In genomic region chr5:112379541-112380325, GRCh38 we compare ENCODE assay signal across 22 cellular contexts. TPM values are rescaled to one million over a fixed set of nuclear protein-coding genes. Genes with fewer than 3 reads are reported as not detected.
DNase-seq lines count a peak whose midpoint lies in the region; ATAC-seq and TF ChIP-seq lines count a peak whose summit lies in the region.
"Had no signal": no experiment of that assay in that cellular context is flagged by ENCODE, and none has a peak within 500 bp of the region (broad histone marks: within the 10 kb centered on the region; RNA-seq: fewer than 3 reads in every experiment).

No MANE protein-coding gene starts in this region.

- H3K27me3 Mint-ChIP-seq in glutamatergic neuron (ENCODE audit: unreplicated experiment) = no peaks in the 10 kb centered on the region
- H3K27me3 Mint-ChIP-seq in neural progenitor cell (ENCODE audit: insufficient read depth, low read depth) = no peaks in the 10 kb centered on the region
- H3K27me3 Mint-ChIP-seq in CD8-positive, alpha-beta T cell (ENCODE audit: low read depth) = peaks cover 6% of the 10 kb centered on the region
- H3K27me3 Mint-ChIP-seq in activated naive CD4-positive, alpha-beta T cell treated with anti-CD3 and anti-CD28 coated beads for 36 hours (ENCODE audit: low read depth) = peaks cover 9% of the 10 kb centered on the region

- TF ChIP-seq CTCF in heart right ventricle (IDR thresholded peaks at IDR 0.05) = no peak
- no peak for TF ChIP-seq CTCF in glutamatergic neuron (IDR thresholded peaks at IDR 0.05; ENCODE audit: partially characterized antibody, unreplicated experiment)
- TF ChIP-seq CTCF in neural progenitor cell (IDR thresholded peaks at IDR 0.05) = no peak
- no peak for TF ChIP-seq CTCF in CD8-positive, alpha-beta T cell (IDR thresholded peaks at IDR 0.05)

- CTCF ChIA-PET in CD8-positive, alpha-beta T cell (lab: Charles Lee) = no interaction called here
- CTCF ChIA-PET in activated naive CD4-positive, alpha-beta T cell treated with anti-CD3 and anti-CD28 coated beads for 36 hours (lab: Charles Lee) = no interaction called here

- H3K27ac ChIP-seq in heart right ventricle = no peak overlapping the region
- no peak overlapping the region for H3K27ac ChIP-seq in neural progenitor cell
- H3K27ac ChIP-seq in CD8-positive, alpha-beta T cell (ENCODE audit: low read depth, low read length) = no peak overlapping the region
- H3K27ac ChIP-seq: C4-2B had no signal

- no peak overlapping the region for H3K27ac Mint-ChIP-seq in glutamatergic neuron (ENCODE audit: unreplicated experiment)
- peak overlapping the region; percentile 86 for H3K27ac Mint-ChIP-seq in neural progenitor cell
- H3K27ac Mint-ChIP-seq in CD8-positive, alpha-beta T cell = no peak overlapping the region
- no peak overlapping the region for H3K27ac Mint-ChIP-seq in activated naive CD4-positive, alpha-beta T cell treated with anti-CD3 and anti-CD28 coated beads for 36 hours

- peak; percentile 44 for ATAC-seq in Right ventricle myocardium superior (ENCODE audit: poor library complexity)
- no peak for ATAC-seq in heart right ventricle
- ATAC-seq in CD8-positive, alpha-beta T cell = no peak
- ATAC-seq: SK-N-SH treated with all-trans-retinoic acid at 6 μM for 48 hours had no signal

- H2AFZ ChIP-seq in neural progenitor cell (replicated peaks) = no peak overlapping the region

- POLR2A ChIA-PET in CD8-positive, alpha-beta T cell (lab: Charles Lee) = no interaction called here

- no peaks in the 10 kb centered on the region for H4K20me1 ChIP-seq in neural progenitor cell (ENCODE audit: low read depth)

- no peaks in the 10 kb centered on the region for H3F3A ChIP-seq in neural progenitor cell (ENCODE audit: low read depth)

- H3K4me3 Mint-ChIP-seq in glutamatergic neuron (ENCODE audit: unreplicated experiment) (peak overlapping the region; percentile 0), neural progenitor cell (peak overlapping the region; percentile 72)
- H3K4me3 Mint-ChIP-seq in CD8-positive, alpha-beta T cell = no peak overlapping the region
- H3K4me3 Mint-ChIP-seq in activated naive CD4-positive, alpha-beta T cell treated with anti-CD3 and anti-CD28 coated beads for 36 hours = no peak overlapping the region

- H3K4me1 Mint-ChIP-seq in glutamatergic neuron (ENCODE audit: low read depth, unreplicated experiment) (peaks cover 55% of the 10 kb centered on the region), neural progenitor cell (peaks cover 44% of the 10 kb centered on the region)
- H3K4me1 Mint-ChIP-seq in CD8-positive, alpha-beta T cell (ENCODE audit: low read depth) = no peaks in the 10 kb centered on the region
- H3K4me1 Mint-ChIP-seq in activated naive CD4-positive, alpha-beta T cell treated with anti-CD3 and anti-CD28 coated beads for 36 hours (ENCODE audit: low read depth) = no peaks in the 10 kb centered on the region

- intact Hi-C loops in Right ventricle myocardium superior (cut with DNase I) (no loop called here), heart right ventricle (cut with DNase I) (no loop called here), posterior cingulate gyrus (cut with DNase I) (no loop called here)
- intact Hi-C loops in CD8-positive, alpha-beta T cell (cut with DNase I, micrococcal nuclease) = no loop called here
- intact Hi-C loops in activated naive CD4-positive, alpha-beta T cell treated with anti-CD3 and anti-CD28 coated beads for 36 hours (cut with micrococcal nuclease) = no loop called here

- H3K9me3 Mint-ChIP-seq in glutamatergic neuron (ENCODE audit: unreplicated experiment) (peaks cover 4% of the 10 kb centered on the region), neural progenitor cell (peaks cover 3% of the 10 kb centered on the region)
- H3K9me3 Mint-ChIP-seq in CD8-positive, alpha-beta T cell = no peaks in the 10 kb centered on the region
- H3K9me3 Mint-ChIP-seq in activated naive CD4-positive, alpha-beta T cell treated with anti-CD3 and anti-CD28 coated beads for 36 hours = no peaks in the 10 kb centered on the region

- H3K9ac ChIP-seq in neural progenitor cell = no peak overlapping the region

- H3K79me2 ChIP-seq in neural progenitor cell (ENCODE audit: low read depth) = no peaks in the 10 kb centered on the region

- no peaks in the 10 kb centered on the region for H3K27me3 ChIP-seq in heart right ventricle
- no peaks in the 10 kb centered on the region for H3K27me3 ChIP-seq in neural progenitor cell
- H3K27me3 ChIP-seq in CD8-positive, alpha-beta T cell (ENCODE audit: insufficient read depth, low read length) = no peaks in the 10 kb centered on the region

- no peak overlapping the region for H3K4me2 ChIP-seq in neural progenitor cell

- H3K4me1 ChIP-seq in heart right ventricle (peaks cover 2 to 67% (median 20%) of the 10 kb centered on the region in 9 donors), neural progenitor cell (no peaks in the 10 kb centered on the region)
- no peaks in the 10 kb centered on the region for H3K4me1 ChIP-seq in CD8-positive, alpha-beta T cell (ENCODE audit: insufficient read depth, low read length)

- DNase-seq in Right ventricle myocardium superior (no peak), heart right ventricle (no peak), glutamatergic neuron (no peak), neural progenitor cell (ENCODE audit: low spot score) (peak; percentile 20), posterior cingulate gyrus (no peak), foreskin melanocyte (no peak)
- DNase-seq in CD8-positive, alpha-beta T cell = no peak
- no peak for DNase-seq in activated naive CD4-positive, alpha-beta T cell treated with anti-CD3 and anti-CD28 coated beads for 36 hours
- DNase-seq: EL, GF-D8, H7, Karpas-422, MV-4-11, NCI-H1694 treated with DMSO at 0.1 percent for 48 hours, NCI-H2081 treated with DMSO at 0.1 percent for 48 hours, NCI-H2171 treated with DMSO at 0.1 percent for 48 hours, NCI-H524 treated with DMSO at 0.1 percent for 48 hours, RPMI8226, SIG-M5 had no signal

- H3K36me3 Mint-ChIP-seq in glutamatergic neuron (ENCODE audit: unreplicated experiment) = no peaks in the 10 kb centered on the region
- H3K36me3 Mint-ChIP-seq in neural progenitor cell = peaks cover 10% of the 10 kb centered on the region
- no peaks in the 10 kb centered on the region for H3K36me3 Mint-ChIP-seq in CD8-positive, alpha-beta T cell
- H3K36me3 Mint-ChIP-seq in activated naive CD4-positive, alpha-beta T cell treated with anti-CD3 and anti-CD28 coated beads for 36 hours (ENCODE audit: low read depth) = no peaks in the 10 kb centered on the region

- H3K9me3 ChIP-seq in heart right ventricle (no peaks in the 10 kb centered on the region), neural progenitor cell (ENCODE audit: low read depth) (no peaks in the 10 kb centered on the region)
- no peaks in the 10 kb centered on the region for H3K9me3 ChIP-seq in CD8-positive, alpha-beta T cell (ENCODE audit: low read length)

- WGBS in heart right ventricle, 2 donors = 68 to 71% methylated on average over 5 of the region's 5 CpGs

- no peak overlapping the region for H3K4me3 ChIP-seq in heart right ventricle
- no peak overlapping the region for H3K4me3 ChIP-seq in neural progenitor cell
- H3K4me3 ChIP-seq in CD8-positive, alpha-beta T cell (ENCODE audit: low read depth, low read length) = no peak overlapping the region

- H3K36me3 ChIP-seq in heart right ventricle = no peaks in the 10 kb centered on the region
- H3K36me3 ChIP-seq in neural progenitor cell = no peaks in the 10 kb centered on the region
- no peaks in the 10 kb centered on the region for H3K36me3 ChIP-seq in CD8-positive, alpha-beta T cell (ENCODE audit: insufficient read depth, low read length)

RNA-seq across cellular contexts. Expression of gene EPB41L4A, which starts 39.3 kb away (rescaled TPM):
- total RNA-seq in Right ventricle myocardium superior (20.5 TPM), heart right ventricle (10 to 100 TPM; 12.6 to 28.4 (median 18.2) TPM), glutamatergic neuron (ENCODE audit: unreplicated experiment) (125 TPM), neural progenitor cell (ENCODE audit: low replicate concordance) (2.7 and 3.6 TPM in 2 replicates)
- polyA plus RNA-seq in heart right ventricle = 1 to 10 TPM; 6.2 to 8.3 TPM
- total RNA-seq in CD8-positive, alpha-beta T cell = under 1 TPM; 0.27 to 0.47 TPM
- not detected for total RNA-seq in activated naive CD4-positive, alpha-beta T cell treated with anti-CD3 and anti-CD28 coated beads for 36 hours
- total RNA-seq: M059J had no signal

Comparison
In these comparisons a context has a peak if more than half of its experiments do, and no peak if none do; other contexts are left out.
1. H3K4me3 Mint-ChIP-seq: peak in glutamatergic neuron (single experiment) and neural progenitor cell (single experiment); none in CD8-positive, alpha-beta T cell (single experiment) and activated naive CD4-positive, alpha-beta T cell treated with anti-CD3 and anti-CD28 coated beads for 36 hours (single experiment).